1 cellular context compared by ENCODE assay signal in genomic region chr1:224067621-224068457, GRCh38.
TF ChIP-seq lines count a peak whose summit lies in the region.

No MANE protein-coding gene starts in this region.

TF ChIP-seq in K562, 482 proteins besides CTCF, POLR2A, EP300 and RAD21 (continued from another document and continues in another):
- no peak for TF ChIP-seq E2F8 (IDR thresholded peaks at IDR 0.05; ENCODE audit: low read depth, partially characterized antibody)
- no peak for TF ChIP-seq MITF (IDR thresholded peaks at IDR 0.05)
- peak; percentile 49; the same call in 1 of the 2 replicates for TF ChIP-seq NFE2 (IDR thresholded peaks at IDR 0.05; ENCODE audit: low read depth)
- no peak for TF ChIP-seq L3MBTL2 (IDR thresholded peaks at IDR 0.05)
- TF ChIP-seq POLR2H (tag; IDR thresholded peaks at IDR 0.05; ENCODE audit: low read depth), result no peak
- no peak for TF ChIP-seq ZNF324 (CRISPR knock-in tag; IDR thresholded peaks at IDR 0.05)
- no peak for TF ChIP-seq ZBTB34 (CRISPR knock-in tag; IDR thresholded peaks at IDR 0.05)
- TF ChIP-seq CTBP1 (IDR thresholded peaks at IDR 0.05; ENCODE audit: borderline replicate concordance), result peak; percentile 64; the same call in 1 of the 2 replicates
- no peak for TF ChIP-seq NR2C2 (CRISPR knock-in tag; IDR thresholded peaks at IDR 0.05)
- peak; percentile 49; the same call in 1 of the 2 replicates for TF ChIP-seq NR2C2 (tag; IDR thresholded peaks at IDR 0.05)
- TF ChIP-seq KLF6 (CRISPR knock-in tag; IDR thresholded peaks at IDR 0.05; ENCODE audit: borderline replicate concordance), result no peak
- no peak for TF ChIP-seq ZBTB40 (IDR thresholded peaks at IDR 0.05)
- TF ChIP-seq ZBTB40 (CRISPR knock-in tag; IDR thresholded peaks at IDR 0.05), result no peak
- TF ChIP-seq PML (IDR thresholded peaks at IDR 0.05; ENCODE audit: low read length), result no peak
- TF ChIP-seq ZNF395 (CRISPR knock-in tag; IDR thresholded peaks at IDR 0.05), result peak; percentile 62; the same call in 1 of the 2 replicates
- TF ChIP-seq ZNF780A (CRISPR knock-in tag; IDR thresholded peaks at IDR 0.05), result no peak
- TF ChIP-seq MBD2 (IDR thresholded peaks at IDR 0.05; ENCODE audit: borderline replicate concordance, low read depth), result no peak
- no peak for TF ChIP-seq HCFC1 (IDR thresholded peaks at IDR 0.05; ENCODE audit: low read depth, low read length)
- TF ChIP-seq HDGF (IDR thresholded peaks at IDR 0.05), result no peak
- no peak for TF ChIP-seq ZC3H11A (IDR thresholded peaks at IDR 0.05; ENCODE audit: low read depth, low read length)
- no peak for TF ChIP-seq HIVEP1 (CRISPR knock-in tag; IDR thresholded peaks at IDR 0.05)
- TF ChIP-seq ZFPM2 (CRISPR knock-in tag; IDR thresholded peaks at IDR 0.05), result no peak
- TF ChIP-seq ZEB2 (IDR thresholded peaks at IDR 0.05), result 0 out of 2 replicates have a peak, but pooled peaks have one; percentile 39
- TF ChIP-seq FOXO4 (CRISPR knock-in tag; IDR thresholded peaks at IDR 0.05), result no peak
- TF ChIP-seq ZNF695 (CRISPR knock-in tag; IDR thresholded peaks at IDR 0.05), result no peak
- TF ChIP-seq CREB5 (CRISPR knock-in tag; IDR thresholded peaks at IDR 0.05), result no peak
- no peak for TF ChIP-seq OTX1 (CRISPR knock-in tag; IDR thresholded peaks at IDR 0.05)
- TF ChIP-seq JUND (IDR thresholded peaks at IDR 0.05; ENCODE audit: borderline replicate concordance, low read depth, low read length), result peak; percentile 69; the same call in 1 of the 2 replicates
- TF ChIP-seq JUND (tag; IDR thresholded peaks at IDR 0.05; ENCODE audit: borderline replicate concordance, low read depth, low read length), result peak; percentile 76; the same call in 2 of the 3 replicates
- TF ChIP-seq MEF2D (tag; conservative IDR thresholded peaks at IDR 0.05; ENCODE audit: low read depth), result no peak
- no peak for TF ChIP-seq ZNF584 (CRISPR knock-in tag; IDR thresholded peaks at IDR 0.05; ENCODE audit: low read depth)
- TF ChIP-seq TCF15 (CRISPR knock-in tag; IDR thresholded peaks at IDR 0.05), result 0 out of 2 replicates have a peak, but pooled peaks have one; percentile 21
- TF ChIP-seq GTF2F1 (IDR thresholded peaks at IDR 0.05; ENCODE audit: low read depth, low read length), result no peak
- 0 out of 2 replicates have a peak, but pooled peaks have one; percentile 39 for TF ChIP-seq ATF6 (CRISPR knock-in tag; IDR thresholded peaks at IDR 0.05)
- TF ChIP-seq TRIM24 (IDR thresholded peaks at IDR 0.05), result peak in 1 of 2 experiments; percentile 73; a peak in 2 of 4 replicates
- no peak for TF ChIP-seq KLF1 (tag; IDR thresholded peaks at IDR 0.05)
- no peak for TF ChIP-seq MYNN (IDR thresholded peaks at IDR 0.05)
- no peak for TF ChIP-seq MYNN (CRISPR knock-in tag; IDR thresholded peaks at IDR 0.05)
- TF ChIP-seq DDX20 (tag; IDR thresholded peaks at IDR 0.05; ENCODE audit: low read depth), result no peak
- TF ChIP-seq ID3 (CRISPR knock-in tag; IDR thresholded peaks at IDR 0.05), result no peak
- no peak for TF ChIP-seq ID3 (tag; IDR thresholded peaks at IDR 0.05)
